Comparison of ENCODE assay signal across 9 cellular contexts in the genomic region with DNA sequence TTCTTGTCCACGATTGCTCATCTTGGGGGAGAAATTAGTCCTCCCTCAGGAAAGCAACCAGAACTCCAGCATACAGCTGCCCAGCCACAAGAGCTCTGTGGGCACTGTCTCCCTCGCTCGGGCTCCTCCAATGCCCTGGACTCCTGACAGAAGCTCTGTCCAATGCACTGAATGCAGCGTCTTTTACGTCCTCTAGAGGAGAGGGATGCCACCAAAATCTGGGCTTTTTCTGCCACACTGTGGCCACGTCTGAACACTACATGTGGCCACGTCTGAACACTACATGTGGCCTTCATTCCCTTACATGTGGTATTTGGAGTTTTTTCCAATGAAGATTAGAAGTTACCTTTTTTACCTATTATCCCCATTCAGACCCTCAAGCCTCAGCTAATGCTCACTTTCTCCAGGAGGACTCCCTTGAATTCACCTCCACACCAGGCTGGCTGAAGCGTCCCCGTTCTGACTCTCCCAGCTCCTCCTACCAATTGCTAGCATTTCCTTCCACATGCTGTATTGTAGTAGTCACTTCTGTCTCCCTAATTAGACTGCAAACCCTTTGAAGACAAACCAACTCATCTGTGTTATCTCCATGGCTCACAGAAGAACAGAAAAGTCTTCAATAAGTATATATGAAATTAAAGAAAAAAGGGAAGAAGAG.
DNase-seq lines count a peak whose midpoint lies in the region; ATAC-seq and TF ChIP-seq lines count a peak whose summit lies in the region.
"Had no signal": no experiment of that assay in that cellular context is flagged by ENCODE, and none has a peak within 500 bp of the region (broad histone marks: within the 10 kb centered on the region; RNA-seq: fewer than 3 reads in every experiment).

No MANE protein-coding gene starts in this region.

- DNase-seq in stimulated activated naive CD8-positive, alpha-beta T cell treated with anti-CD3 and anti-CD28 coated beads, Interleukin-15, amount 100 ng/mL, for 72 hours, result no peak
- DNase-seq in stimulated activated naive CD8-positive, alpha-beta T cell treated with anti-CD3 and anti-CD28 coated beads, Interleukin-15, Interleukin-2, amounts not matched to agents 100 U/mL and 50 U/mL, for 24 hours, result no peak
- DNase-seq in NCI-H2171 (lab: John Stamatoyannopoulos, UW) (peak; percentile 56), adipocyte (ENCODE audit: low read depth) (peak; percentile 94), heart right ventricle (peak; percentile 59 to 74), retinal pigment epithelial cell (ENCODE audit: low read depth) (peak; percentile 54)

- peak overlapping the region; percentile 75 for H3K9ac ChIP-seq in adipocyte (ENCODE audit: low read length)

- H3K27me3 ChIP-seq in adipocyte (replicated peaks; ENCODE audit: control insufficient read depth, insufficient read depth, low read length) (peaks cover 16% of the 10 kb centered on the region), heart right ventricle (peaks cover 0 to 6% (median 0%) of the 10 kb centered on the region in 7 donors)

- H3K27ac Mint-ChIP-seq in stimulated activated naive CD8-positive, alpha-beta T cell treated with anti-CD3 and anti-CD28 coated beads, Interleukin-15, amount 100 ng/mL, for 72 hours, result no peak overlapping the region
- H3K27ac Mint-ChIP-seq: memory B cell had no signal

- no peaks in the 10 kb centered on the region for H3K4me1 Mint-ChIP-seq in stimulated activated naive CD8-positive, alpha-beta T cell treated with anti-CD3 and anti-CD28 coated beads, Interleukin-15, amount 100 ng/mL, for 72 hours
- H3K4me1 Mint-ChIP-seq: memory B cell had no signal

- H3K36me3 ChIP-seq in adipocyte (ENCODE audit: control insufficient read depth, insufficient read depth, low read length, severe bottlenecking) (no peaks in the 10 kb centered on the region), heart right ventricle (no peaks in the 10 kb centered on the region)

- H3K9me3 Mint-ChIP-seq in stimulated activated naive CD8-positive, alpha-beta T cell treated with anti-CD3 and anti-CD28 coated beads, Interleukin-15, amount 100 ng/mL, for 72 hours, result no peaks in the 10 kb centered on the region
- H3K9me3 Mint-ChIP-seq: memory B cell had no signal

- peaks cover 4% of the 10 kb centered on the region for H3K27me3 Mint-ChIP-seq in stimulated activated naive CD8-positive, alpha-beta T cell treated with anti-CD3 and anti-CD28 coated beads, Interleukin-15, amount 100 ng/mL, for 72 hours

- H3K4me3 Mint-ChIP-seq in stimulated activated naive CD8-positive, alpha-beta T cell treated with anti-CD3 and anti-CD28 coated beads, Interleukin-15, amount 100 ng/mL, for 72 hours, result no peak overlapping the region
- H3K4me3 Mint-ChIP-seq: memory B cell had no signal

- H3K4me3 ChIP-seq in adipocyte (ENCODE audit: low read length) (peak overlapping the region; percentile 77), heart right ventricle (peak overlapping the region in 9 of 10 donors; percentile 6 to 51 (median 41)), retinal pigment epithelial cell (ENCODE audit: low read length) (no peak overlapping the region)

- intact Hi-C loops in heart right ventricle (cut with DNase I), result loop anchor here (1.0 to 10.0 kb wide), 11 partner anchors 143 to 1070 kb away; no protein-coding TSS in a partner anchor

- ATAC-seq in stimulated activated naive CD8-positive, alpha-beta T cell treated with anti-CD3 and anti-CD28 coated beads, Interleukin-15, amount 100 ng/mL, for 72 hours, result peak; percentile 65
- ATAC-seq in stimulated activated naive CD8-positive, alpha-beta T cell treated with anti-CD3 and anti-CD28 coated beads, Interleukin-15, Interleukin-2, amounts not matched to agents 100 U/mL and 50 U/mL, for 24 hours, result no peak
- ATAC-seq in HG02852 (IDR thresholded peaks at IDR 0.05; ENCODE audit: unreplicated experiment), result peak; percentile 64
- peak; percentile 90 to 97 (median 94) for ATAC-seq in heart right ventricle
- ATAC-seq in HG03439 (IDR thresholded peaks at IDR 0.05; ENCODE audit: unreplicated experiment), result no peak

- 21 to 22% methylated on average over 9 of the region's 9 CpGs for WGBS in heart right ventricle, 2 donors

- TF ChIP-seq CTCF in heart right ventricle (IDR thresholded peaks at IDR 0.05) (peak; percentile 50 to 89 (median 74)), retinal pigment epithelial cell (conservative IDR thresholded peaks at IDR 0.05; ENCODE audit: low read depth, low read length) (peak; percentile 83)

- no peaks in the 10 kb centered on the region for H3K9me3 ChIP-seq in adipocyte (ENCODE audit: control insufficient read depth, low read length)
- H3K9me3 ChIP-seq in heart right ventricle, result peaks cover 0 to 3% (median 0%) of the 10 kb centered on the region in 11 donors

- H3K4me1 ChIP-seq in adipocyte (ENCODE audit: control insufficient read depth, insufficient read depth, low read length) (no peaks in the 10 kb centered on the region), heart right ventricle (peaks cover 0 to 6% (median 0%) of the 10 kb centered on the region in 9 donors)

- peak overlapping the region in 1 of 10 donors; percentile 26 for H3K27ac ChIP-seq in heart right ventricle

Comparison
In these comparisons a context has a peak if more than half of its experiments do, and no peak if none do; other contexts are left out.
1. ATAC-seq: peak in stimulated activated naive CD8-positive, alpha-beta T cell treated with anti-CD3 and anti-CD28 coated beads, Interleukin-15, amount 100 ng/mL, for 72 hours (single experiment), HG02852 (single experiment) and heart right ventricle (8 of 8); none in stimulated activated naive CD8-positive, alpha-beta T cell treated with anti-CD3 and anti-CD28 coated beads, Interleukin-15, Interleukin-2, amounts not matched to agents 100 U/mL and 50 U/mL, for 24 hours (single experiment) and HG03439 (single experiment).
2. DNase-seq: peak in NCI-H2171 (single experiment), adipocyte (single experiment), heart right ventricle (2 of 2) and retinal pigment epithelial cell (single experiment); none in stimulated activated naive CD8-positive, alpha-beta T cell treated with anti-CD3 and anti-CD28 coated beads, Interleukin-15, amount 100 ng/mL, for 72 hours (0 of 2) and stimulated activated naive CD8-positive, alpha-beta T cell treated with anti-CD3 and anti-CD28 coated beads, Interleukin-15, Interleukin-2, amounts not matched to agents 100 U/mL and 50 U/mL, for 24 hours (single experiment).